1 cellular context compared by ENCODE assay signal in the genomic region with DNA sequence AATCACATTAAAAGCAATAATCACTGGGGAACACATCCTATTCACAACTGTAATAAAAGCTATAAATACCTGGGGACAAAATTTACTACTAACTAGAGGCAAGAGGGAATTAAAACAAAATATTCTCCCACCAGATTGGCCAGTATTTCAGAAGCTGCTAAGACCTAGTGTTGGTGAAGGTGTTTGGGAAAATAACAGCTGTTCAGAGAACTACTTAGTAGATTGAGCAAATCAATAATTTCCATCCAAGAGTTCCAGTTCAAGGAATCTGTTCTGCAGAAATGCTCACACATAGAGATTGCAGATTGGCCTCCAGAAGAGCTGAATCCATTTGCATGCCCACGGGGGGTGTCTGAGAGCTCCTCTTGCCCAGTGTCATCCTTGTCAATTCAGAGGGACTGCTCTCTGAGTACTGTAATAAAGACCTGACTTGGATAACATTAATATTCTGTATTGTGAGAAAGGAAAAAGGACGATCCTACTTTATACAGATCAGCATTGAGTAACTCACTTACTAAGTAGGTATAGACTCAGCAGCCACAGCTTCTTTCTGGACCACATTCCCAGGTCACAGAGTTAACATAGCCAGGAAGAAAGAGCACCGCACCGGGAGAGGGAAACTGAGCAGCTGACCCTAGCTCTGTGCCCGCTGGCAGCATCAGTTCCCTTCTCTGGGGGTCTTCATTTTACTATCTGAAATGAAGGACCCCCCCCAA.
TF ChIP-seq lines count a peak whose summit lies in the region.

No MANE protein-coding gene starts in this region.

TF ChIP-seq in GM23338, 12 proteins besides CTCF, POLR2A, EP300 and RAD21 (continued from another document):
- TF ChIP-seq, protein P1, sequence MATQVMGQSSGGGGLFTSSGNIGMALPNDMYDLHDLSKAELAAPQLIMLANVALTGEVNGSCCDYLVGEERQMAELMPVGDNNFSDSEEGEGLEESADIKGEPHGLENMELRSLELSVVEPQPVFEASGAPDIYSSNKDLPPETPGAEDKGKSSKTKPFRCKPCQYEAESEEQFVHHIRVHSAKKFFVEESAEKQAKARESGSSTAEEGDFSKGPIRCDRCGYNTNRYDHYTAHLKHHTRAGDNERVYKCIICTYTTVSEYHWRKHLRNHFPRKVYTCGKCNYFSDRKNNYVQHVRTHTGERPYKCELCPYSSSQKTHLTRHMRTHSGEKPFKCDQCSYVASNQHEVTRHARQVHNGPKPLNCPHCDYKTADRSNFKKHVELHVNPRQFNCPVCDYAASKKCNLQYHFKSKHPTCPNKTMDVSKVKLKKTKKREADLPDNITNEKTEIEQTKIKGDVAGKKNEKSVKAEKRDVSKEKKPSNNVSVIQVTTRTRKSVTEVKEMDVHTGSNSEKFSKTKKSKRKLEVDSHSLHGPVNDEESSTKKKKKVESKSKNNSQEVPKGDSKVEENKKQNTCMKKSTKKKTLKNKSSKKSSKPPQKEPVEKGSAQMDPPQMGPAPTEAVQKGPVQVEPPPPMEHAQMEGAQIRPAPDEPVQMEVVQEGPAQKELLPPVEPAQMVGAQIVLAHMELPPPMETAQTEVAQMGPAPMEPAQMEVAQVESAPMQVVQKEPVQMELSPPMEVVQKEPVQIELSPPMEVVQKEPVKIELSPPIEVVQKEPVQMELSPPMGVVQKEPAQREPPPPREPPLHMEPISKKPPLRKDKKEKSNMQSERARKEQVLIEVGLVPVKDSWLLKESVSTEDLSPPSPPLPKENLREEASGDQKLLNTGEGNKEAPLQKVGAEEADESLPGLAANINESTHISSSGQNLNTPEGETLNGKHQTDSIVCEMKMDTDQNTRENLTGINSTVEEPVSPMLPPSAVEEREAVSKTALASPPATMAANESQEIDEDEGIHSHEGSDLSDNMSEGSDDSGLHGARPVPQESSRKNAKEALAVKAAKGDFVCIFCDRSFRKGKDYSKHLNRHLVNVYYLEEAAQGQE (IDR thresholded peaks at IDR 0.05; ENCODE audit: unreplicated experiment) = no peak
- TF ChIP-seq JUNB (IDR thresholded peaks at IDR 0.05; ENCODE audit: unreplicated experiment) = no peak
- TF ChIP-seq EZH2phosphoT487 (IDR thresholded peaks at IDR 0.05; ENCODE audit: unreplicated experiment) = no peak
